20 cellular contexts compared by ENCODE assay signal in genomic region chr15:101324513-101325177, GRCh38.
"Had no signal": no experiment of that assay in that cellular context is flagged by ENCODE, and none has a peak within 500 bp of the region (broad histone marks: within the 10 kb centered on the region; RNA-seq: fewer than 3 reads in every experiment).

No MANE protein-coding gene starts in this region.

- H3K4me3 Mint-ChIP-seq: activated naive CD8-positive, alpha-beta T cell treated with anti-CD3 and anti-CD28 coated beads for 36 hours; naive thymus-derived CD4-positive, alpha-beta T cell had no signal

- H3K9me3 Mint-ChIP-seq: activated naive CD8-positive, alpha-beta T cell treated with anti-CD3 and anti-CD28 coated beads for 36 hours had no signal

- H3K9me3 ChIP-seq: breast epithelium, heart left ventricle, prostate gland, sigmoid colon, stomach, thyroid gland, vagina had no signal

- H3K4me1 ChIP-seq: breast epithelium, foreskin keratinocyte, prostate gland, sigmoid colon, thyroid gland, vagina had no signal

- ATAC-seq: foreskin keratinocyte; heart left ventricle; naive thymus-derived CD4-positive, alpha-beta T cell had no signal

- H3K27ac Mint-ChIP-seq: activated naive CD8-positive, alpha-beta T cell treated with anti-CD3 and anti-CD28 coated beads for 36 hours; naive thymus-derived CD4-positive, alpha-beta T cell had no signal

- DNase-seq: activated CD4-positive, alpha-beta T cell treated with anti-CD3 and anti-CD28 coated beads for 1 hour; activated CD4-positive, alpha-beta T cell treated with anti-CD3 and anti-CD28 coated beads, Interleukin-2, amount 50 U/mL, for 48 hours; activated gamma-delta T cell treated with Interleukin-2 at 50 U/mL for 16 hours; activated naive CD8-positive, alpha-beta T cell treated with anti-CD3 and anti-CD28 coated beads for 36 hours; activated T-cell treated with anti-CD3 and anti-CD28 coated beads, Interleukin-2, amount 50 U/mL, for 48 hours; aorta; foreskin keratinocyte; heart left ventricle; midbrain; naive thymus-derived CD4-positive, alpha-beta T cell; sigmoid colon; stimulated activated CD4-positive, alpha-beta T cell treated with anti-CD3 and anti-CD28 coated beads, Interleukin-4, amount 100 ng/mL, for 1 hour; stimulated activated CD8-positive, alpha-beta memory T cell treated with anti-CD3 and anti-CD28 coated beads, Interleukin-4, amount 100 ng/mL, for 48 hours; stomach; T-helper 9 cell; thyroid gland had no signal

- H3K27me3 ChIP-seq: breast epithelium, foreskin keratinocyte, thyroid gland, vagina had no signal

- H3K36me3 ChIP-seq: breast epithelium, prostate gland, sigmoid colon, thyroid gland, vagina had no signal

- H3K4me3 ChIP-seq: breast epithelium, heart left ventricle, lung, prostate gland, sigmoid colon, stomach, thyroid gland, vagina had no signal

- H3K27ac ChIP-seq: breast epithelium, foreskin keratinocyte, heart left ventricle, prostate gland, sigmoid colon, thyroid gland, vagina had no signal
